Comparison of ENCODE assay signal across 1 cellular context in the genomic region with DNA sequence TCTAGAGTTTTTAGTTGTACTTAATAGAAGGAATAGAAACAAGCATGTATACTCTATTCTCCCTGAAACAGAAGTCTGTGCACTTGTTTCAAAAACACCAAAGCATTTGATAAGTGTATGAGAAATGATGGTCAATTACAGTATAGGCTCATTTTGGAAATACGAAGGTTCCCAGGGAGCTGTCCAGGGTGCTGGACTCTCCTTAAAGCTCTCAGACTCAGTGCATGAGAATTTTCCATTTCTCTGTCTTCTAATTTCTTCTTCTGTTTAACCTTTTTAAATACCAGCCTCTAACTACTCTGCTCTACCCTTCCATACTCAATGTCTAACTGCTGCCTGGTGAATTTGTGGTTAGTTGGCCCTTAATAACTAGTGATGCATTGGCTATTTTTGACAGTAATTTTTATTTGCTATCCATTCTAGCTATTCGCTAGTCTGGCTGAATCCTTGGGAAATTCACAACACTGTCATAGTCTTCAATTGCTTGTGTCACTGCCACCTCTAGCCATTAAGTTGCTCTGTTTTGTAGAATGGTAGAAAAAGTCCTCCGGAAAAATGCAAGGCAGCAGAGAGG.
TF ChIP-seq lines count a peak whose summit lies in the region.

No MANE protein-coding gene starts in this region.

TF ChIP-seq in K562, 482 proteins besides CTCF, POLR2A, EP300 and RAD21 (continued from another document):
- TF ChIP-seq, protein P1, sequence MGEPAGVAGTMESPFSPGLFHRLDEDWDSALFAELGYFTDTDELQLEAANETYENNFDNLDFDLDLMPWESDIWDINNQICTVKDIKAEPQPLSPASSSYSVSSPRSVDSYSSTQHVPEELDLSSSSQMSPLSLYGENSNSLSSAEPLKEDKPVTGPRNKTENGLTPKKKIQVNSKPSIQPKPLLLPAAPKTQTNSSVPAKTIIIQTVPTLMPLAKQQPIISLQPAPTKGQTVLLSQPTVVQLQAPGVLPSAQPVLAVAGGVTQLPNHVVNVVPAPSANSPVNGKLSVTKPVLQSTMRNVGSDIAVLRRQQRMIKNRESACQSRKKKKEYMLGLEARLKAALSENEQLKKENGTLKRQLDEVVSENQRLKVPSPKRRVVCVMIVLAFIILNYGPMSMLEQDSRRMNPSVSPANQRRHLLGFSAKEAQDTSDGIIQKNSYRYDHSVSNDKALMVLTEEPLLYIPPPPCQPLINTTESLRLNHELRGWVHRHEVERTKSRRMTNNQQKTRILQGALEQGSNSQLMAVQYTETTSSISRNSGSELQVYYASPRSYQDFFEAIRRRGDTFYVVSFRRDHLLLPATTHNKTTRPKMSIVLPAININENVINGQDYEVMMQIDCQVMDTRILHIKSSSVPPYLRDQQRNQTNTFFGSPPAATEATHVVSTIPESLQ (CRISPR knock-in tag; IDR thresholded peaks at IDR 0.05): no peak
- TF ChIP-seq ZBTB8A (IDR thresholded peaks at IDR 0.05; ENCODE audit: partially characterized antibody) (no peak), MIER1 (IDR thresholded peaks at IDR 0.05; ENCODE audit: low read depth) (peak; percentile 82), ETS2 (tag; IDR thresholded peaks at IDR 0.05; ENCODE audit: borderline replicate concordance, poor library complexity, severe bottlenecking) (no peak), SMAD4 (CRISPR knock-in tag; conservative IDR thresholded peaks at IDR 0.05) (no peak)
- TF ChIP-seq, protein P2, sequence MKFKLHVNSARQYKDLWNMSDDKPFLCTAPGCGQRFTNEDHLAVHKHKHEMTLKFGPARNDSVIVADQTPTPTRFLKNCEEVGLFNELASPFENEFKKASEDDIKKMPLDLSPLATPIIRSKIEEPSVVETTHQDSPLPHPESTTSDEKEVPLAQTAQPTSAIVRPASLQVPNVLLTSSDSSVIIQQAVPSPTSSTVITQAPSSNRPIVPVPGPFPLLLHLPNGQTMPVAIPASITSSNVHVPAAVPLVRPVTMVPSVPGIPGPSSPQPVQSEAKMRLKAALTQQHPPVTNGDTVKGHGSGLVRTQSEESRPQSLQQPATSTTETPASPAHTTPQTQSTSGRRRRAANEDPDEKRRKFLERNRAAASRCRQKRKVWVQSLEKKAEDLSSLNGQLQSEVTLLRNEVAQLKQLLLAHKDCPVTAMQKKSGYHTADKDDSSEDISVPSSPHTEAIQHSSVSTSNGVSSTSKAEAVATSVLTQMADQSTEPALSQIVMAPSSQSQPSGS (CRISPR knock-in tag; IDR thresholded peaks at IDR 0.05): no peak
- TF ChIP-seq, protein P3, sequence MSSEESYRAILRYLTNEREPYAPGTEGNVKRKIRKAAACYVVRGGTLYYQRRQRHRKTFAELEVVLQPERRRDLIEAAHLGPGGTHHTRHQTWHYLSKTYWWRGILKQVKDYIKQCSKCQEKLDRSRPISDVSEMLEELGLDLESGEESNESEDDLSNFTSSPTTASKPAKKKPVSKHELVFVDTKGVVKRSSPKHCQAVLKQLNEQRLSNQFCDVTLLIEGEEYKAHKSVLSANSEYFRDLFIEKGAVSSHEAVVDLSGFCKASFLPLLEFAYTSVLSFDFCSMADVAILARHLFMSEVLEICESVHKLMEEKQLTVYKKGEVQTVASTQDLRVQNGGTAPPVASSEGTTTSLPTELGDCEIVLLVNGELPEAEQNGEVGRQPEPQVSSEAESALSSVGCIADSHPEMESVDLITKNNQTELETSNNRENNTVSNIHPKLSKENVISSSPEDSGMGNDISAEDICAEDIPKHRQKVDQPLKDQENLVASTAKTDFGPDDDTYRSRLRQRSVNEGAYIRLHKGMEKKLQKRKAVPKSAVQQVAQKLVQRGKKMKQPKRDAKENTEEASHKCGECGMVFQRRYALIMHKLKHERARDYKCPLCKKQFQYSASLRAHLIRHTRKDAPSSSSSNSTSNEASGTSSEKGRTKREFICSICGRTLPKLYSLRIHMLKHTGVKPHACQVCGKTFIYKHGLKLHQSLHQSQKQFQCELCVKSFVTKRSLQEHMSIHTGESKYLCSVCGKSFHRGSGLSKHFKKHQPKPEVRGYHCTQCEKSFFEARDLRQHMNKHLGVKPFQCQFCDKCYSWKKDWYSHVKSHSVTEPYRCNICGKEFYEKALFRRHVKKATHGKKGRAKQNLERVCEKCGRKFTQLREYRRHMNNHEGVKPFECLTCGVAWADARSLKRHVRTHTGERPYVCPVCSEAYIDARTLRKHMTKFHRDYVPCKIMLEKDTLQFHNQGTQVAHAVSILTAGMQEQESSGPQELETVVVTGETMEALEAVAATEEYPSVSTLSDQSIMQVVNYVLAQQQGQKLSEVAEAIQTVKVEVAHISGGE (CRISPR knock-in tag; IDR thresholded peaks at IDR 0.05): no peak
- TF ChIP-seq, protein P4, sequence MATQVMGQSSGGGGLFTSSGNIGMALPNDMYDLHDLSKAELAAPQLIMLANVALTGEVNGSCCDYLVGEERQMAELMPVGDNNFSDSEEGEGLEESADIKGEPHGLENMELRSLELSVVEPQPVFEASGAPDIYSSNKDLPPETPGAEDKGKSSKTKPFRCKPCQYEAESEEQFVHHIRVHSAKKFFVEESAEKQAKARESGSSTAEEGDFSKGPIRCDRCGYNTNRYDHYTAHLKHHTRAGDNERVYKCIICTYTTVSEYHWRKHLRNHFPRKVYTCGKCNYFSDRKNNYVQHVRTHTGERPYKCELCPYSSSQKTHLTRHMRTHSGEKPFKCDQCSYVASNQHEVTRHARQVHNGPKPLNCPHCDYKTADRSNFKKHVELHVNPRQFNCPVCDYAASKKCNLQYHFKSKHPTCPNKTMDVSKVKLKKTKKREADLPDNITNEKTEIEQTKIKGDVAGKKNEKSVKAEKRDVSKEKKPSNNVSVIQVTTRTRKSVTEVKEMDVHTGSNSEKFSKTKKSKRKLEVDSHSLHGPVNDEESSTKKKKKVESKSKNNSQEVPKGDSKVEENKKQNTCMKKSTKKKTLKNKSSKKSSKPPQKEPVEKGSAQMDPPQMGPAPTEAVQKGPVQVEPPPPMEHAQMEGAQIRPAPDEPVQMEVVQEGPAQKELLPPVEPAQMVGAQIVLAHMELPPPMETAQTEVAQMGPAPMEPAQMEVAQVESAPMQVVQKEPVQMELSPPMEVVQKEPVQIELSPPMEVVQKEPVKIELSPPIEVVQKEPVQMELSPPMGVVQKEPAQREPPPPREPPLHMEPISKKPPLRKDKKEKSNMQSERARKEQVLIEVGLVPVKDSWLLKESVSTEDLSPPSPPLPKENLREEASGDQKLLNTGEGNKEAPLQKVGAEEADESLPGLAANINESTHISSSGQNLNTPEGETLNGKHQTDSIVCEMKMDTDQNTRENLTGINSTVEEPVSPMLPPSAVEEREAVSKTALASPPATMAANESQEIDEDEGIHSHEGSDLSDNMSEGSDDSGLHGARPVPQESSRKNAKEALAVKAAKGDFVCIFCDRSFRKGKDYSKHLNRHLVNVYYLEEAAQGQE (CRISPR knock-in tag; IDR thresholded peaks at IDR 0.05; ENCODE audit: low read depth): peak; percentile 90
- TF ChIP-seq, protein P5, sequence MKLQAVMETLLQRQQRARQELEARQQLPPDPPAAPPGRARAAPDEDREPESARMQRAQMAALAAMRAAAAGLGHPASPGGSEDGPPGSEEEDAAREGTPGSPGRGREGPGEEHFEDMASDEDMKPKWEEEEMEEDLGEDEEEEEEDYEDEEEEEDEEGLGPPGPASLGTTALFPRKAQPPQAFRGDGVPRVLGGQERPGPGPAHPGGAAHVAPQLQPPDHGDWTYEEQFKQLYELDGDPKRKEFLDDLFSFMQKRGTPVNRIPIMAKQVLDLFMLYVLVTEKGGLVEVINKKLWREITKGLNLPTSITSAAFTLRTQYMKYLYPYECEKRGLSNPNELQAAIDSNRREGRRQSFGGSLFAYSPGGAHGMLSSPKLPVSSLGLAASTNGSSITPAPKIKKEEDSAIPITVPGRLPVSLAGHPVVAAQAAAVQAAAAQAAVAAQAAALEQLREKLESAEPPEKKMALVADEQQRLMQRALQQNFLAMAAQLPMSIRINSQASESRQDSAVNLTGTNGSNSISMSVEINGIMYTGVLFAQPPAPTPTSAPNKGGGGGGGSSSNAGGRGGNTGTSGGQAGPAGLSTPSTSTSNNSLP (IDR thresholded peaks at IDR 0.05; ENCODE audit: borderline replicate concordance, low read depth, low read length): no peak
